13 cellular contexts compared by ENCODE assay signal in genomic region chr6:10866709-10867108, GRCh38. TPM values are rescaled to one million over a fixed set of nuclear protein-coding genes. Genes with fewer than 3 reads are reported as not detected.
"Had no signal": no experiment of that assay in that cellular context is flagged by ENCODE, and none has a peak within 500 bp of the region (broad histone marks: within the 10 kb centered on the region; RNA-seq: fewer than 3 reads in every experiment).

No MANE protein-coding gene starts in this region.

RNA-seq across cellular contexts. Expression of gene GCM2, which starts 15.1 kb away (rescaled TPM):
- total RNA-seq: activated B cell treated with CpG ODN at 0.5 μM for 24 hours; activated CD4-positive, alpha-beta memory T cell treated with anti-CD3 and anti-CD28 coated beads for 36 hours; activated CD4-positive, alpha-beta memory T cell treated with anti-CD3 and anti-CD28 coated beads, Interleukin-2, amount 10 ng/mL, durations not matched to agents 7 days and 5 days; activated CD4-positive, alpha-beta T cell treated with anti-CD3 and anti-CD28 coated beads for 36 hours; activated CD4-positive, alpha-beta T cell treated with anti-CD3 and anti-CD28 coated beads, Interleukin-2, amount 10 ng/mL, durations not matched to agents 24 days and 14 days; activated CD4-positive, alpha-beta T cell treated with anti-CD3 and anti-CD28 coated beads, Interleukin-2, amount 10 ng/mL, durations not matched to agents 7 days and 5 days; activated CD8-positive, alpha-beta memory T cell treated with anti-CD3 and anti-CD28 coated beads for 36 hours; activated CD8-positive, alpha-beta memory T cell treated with anti-CD3 and anti-CD28 coated beads, Interleukin-2, amount 10 ng/mL, durations not matched to agents 7 days and 5 days; activated CD8-positive, alpha-beta T cell treated with anti-CD3 and anti-CD28 coated beads for 36 hours; activated CD8-positive, alpha-beta T cell treated with anti-CD3 and anti-CD28 coated beads, Interleukin-2, amount 10 ng/mL, durations not matched to agents 7 days and 5 days; T-helper 1 cell treated with Interleukin-12 subunit alpha and Interleukin-12 subunit beta and Interleukin-4 antibody, amounts not matched to agents 30 ng/mL and 1 ng/mL, for 36 hours; T-helper 17 cell; T-helper 2 cell treated with Interferon-gamma antibody and Interleukin-4, amounts not matched to agents 100 ng/mL and 5 ng/mL, for 36 hours had no signal

RNA-seq across cellular contexts. Expression of gene SYCP2L, which starts 20.1 kb away (rescaled TPM):
- total RNA-seq: activated CD4-positive, alpha-beta memory T cell treated with anti-CD3 and anti-CD28 coated beads, Interleukin-2, amount 10 ng/mL, durations not matched to agents 7 days and 5 days; activated CD4-positive, alpha-beta T cell treated with anti-CD3 and anti-CD28 coated beads, Interleukin-2, amount 10 ng/mL, durations not matched to agents 24 days and 14 days; activated CD8-positive, alpha-beta memory T cell treated with anti-CD3 and anti-CD28 coated beads for 36 hours; T-helper 1 cell treated with Interleukin-12 subunit alpha and Interleukin-12 subunit beta and Interleukin-4 antibody, amounts not matched to agents 30 ng/mL and 1 ng/mL, for 36 hours; T-helper 17 cell had no signal

RNA-seq across cellular contexts. Expression of gene MAK, which starts 28.4 kb away (rescaled TPM):
- total RNA-seq: activated B cell treated with CpG ODN at 0.5 μM for 24 hours had no signal
